In the genomic region with DNA sequence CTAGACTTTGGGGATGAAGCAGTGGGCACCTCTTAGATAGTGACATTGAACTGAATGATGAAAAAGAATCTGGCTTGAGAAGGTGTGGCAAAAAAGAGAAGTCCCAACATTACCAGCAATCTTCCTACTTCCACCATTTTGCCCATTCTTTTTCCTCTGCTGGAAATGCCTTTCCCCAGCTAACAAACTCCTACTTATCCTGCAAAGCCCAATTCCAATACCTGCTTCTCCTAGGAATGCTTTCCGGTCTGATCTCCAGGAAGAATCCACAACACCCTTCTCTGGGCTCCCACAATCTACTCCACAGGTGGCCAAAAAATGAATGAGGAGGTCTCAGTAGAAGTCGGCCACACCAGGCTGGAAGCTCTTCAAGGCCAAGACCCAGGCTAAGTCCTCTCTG, we compare ENCODE assay signal across 26 cellular contexts. TPM values are rescaled to one million over a fixed set of nuclear protein-coding genes. Genes with fewer than 3 reads are reported as not detected.
"Had no signal": no experiment of that assay in that cellular context is flagged by ENCODE, and none has a peak within 500 bp of the region (broad histone marks: within the 10 kb centered on the region; RNA-seq: fewer than 3 reads in every experiment).

No MANE protein-coding gene starts in this region.

- H3K27ac Mint-ChIP-seq: activated B cell treated with CpG ODN at 0.5 μM for 24 hours; activated CD4-positive, alpha-beta T cell treated with anti-CD3 and anti-CD28 coated beads for 36 hours; activated naive CD8-positive, alpha-beta T cell treated with anti-CD3 and anti-CD28 coated beads, Interleukin-2, amount 10 ng/mL, durations not matched to agents 7 days and 5 days; memory B cell had no signal

- H3K4me3 ChIP-seq: cardiac muscle cell, heart left ventricle, sigmoid colon, SK-N-MC, thoracic aorta, upper lobe of left lung had no signal

- DNase-seq: activated B cell treated with CpG ODN at 0.5 μM for 24 hours; activated CD4-positive, alpha-beta T cell treated with anti-CD3 and anti-CD28 coated beads for 36 hours; activated CD4-positive, alpha-beta T cell treated with anti-CD3 and anti-CD28 coated beads, Interleukin-2, amount 50 U/mL, for 4 hours; activated CD8-positive, alpha-beta memory T cell treated with anti-CD3 and anti-CD28 coated beads for 24 hours; activated CD8-positive, alpha-beta memory T cell treated with anti-CD3 and anti-CD28 coated beads, Interleukin-2, amount 50 U/mL, for 4 hours; activated effector memory CD4-positive, alpha-beta T cell treated with anti-CD3 and anti-CD28 coated beads, Interleukin-2, amount 50 U/mL, for 16 hours; activated naive CD8-positive, alpha-beta T cell treated with anti-CD3 and anti-CD28 coated beads, Interleukin-2, amount 10 ng/mL, durations not matched to agents 7 days and 5 days; activated T-cell treated with anti-CD3 and anti-CD28 coated beads, Interleukin-2, amount 50 U/mL, for 48 hours; amygdala; heart left ventricle; left colon; retina; sigmoid colon; stimulated activated CD4-positive, alpha-beta T cell treated with anti-CD3 and anti-CD28 coated beads, Interleukin-2, amount 100 ng/mL, for 48 hours; stimulated activated naive CD4-positive, alpha-beta T cell; T-cell; upper lobe of left lung had no signal

- H3K9me3 Mint-ChIP-seq: activated B cell treated with CpG ODN at 0.5 μM for 24 hours; activated naive CD8-positive, alpha-beta T cell treated with anti-CD3 and anti-CD28 coated beads, Interleukin-2, amount 10 ng/mL, durations not matched to agents 7 days and 5 days; memory B cell; T-cell had no signal

- H3K27me3 Mint-ChIP-seq: activated B cell treated with CpG ODN at 0.5 μM for 24 hours; activated CD4-positive, alpha-beta T cell treated with anti-CD3 and anti-CD28 coated beads for 36 hours; activated naive CD8-positive, alpha-beta T cell treated with anti-CD3 and anti-CD28 coated beads, Interleukin-2, amount 10 ng/mL, durations not matched to agents 7 days and 5 days; memory B cell; T-cell had no signal

- H3K4me3 Mint-ChIP-seq: memory B cell had no signal

- H3K9me3 ChIP-seq: heart left ventricle, sigmoid colon, thoracic aorta, upper lobe of left lung had no signal

- ATAC-seq: activated CD4-positive, alpha-beta T cell treated with anti-CD3 and anti-CD28 coated beads for 36 hours; heart left ventricle; left colon; T-cell had no signal

- H3K27ac ChIP-seq: cardiac muscle cell, heart left ventricle, sigmoid colon, SK-N-MC, thoracic aorta, upper lobe of left lung had no signal

RNA-seq across cellular contexts. Expression of gene ACER1, which starts 26.5 kb away (rescaled TPM):
- total RNA-seq: activated B cell treated with CpG ODN at 0.5 μM for 24 hours; activated CD4-positive, alpha-beta T cell treated with anti-CD3 and anti-CD28 coated beads for 36 hours; cardiac muscle cell; chondrocyte; epithelial cell of proximal tubule; fibroblast of villous mesenchyme; heart left ventricle; left colon; myocyte; posterior vena cava; sigmoid colon; thoracic aorta; upper lobe of left lung had no signal
- polyA plus RNA-seq: cardiac muscle cell, heart left ventricle had no signal
